In genomic region chr2:12419803-12420202, GRCh38 we compare ENCODE assay signal across 1 cellular context.
TF ChIP-seq lines count a peak whose summit lies in the region.

No MANE protein-coding gene starts in this region.

TF ChIP-seq in IMR-90, 13 proteins besides CTCF, POLR2A, EP300 and RAD21 (continued from another document):
- TF ChIP-seq, protein P1, sequence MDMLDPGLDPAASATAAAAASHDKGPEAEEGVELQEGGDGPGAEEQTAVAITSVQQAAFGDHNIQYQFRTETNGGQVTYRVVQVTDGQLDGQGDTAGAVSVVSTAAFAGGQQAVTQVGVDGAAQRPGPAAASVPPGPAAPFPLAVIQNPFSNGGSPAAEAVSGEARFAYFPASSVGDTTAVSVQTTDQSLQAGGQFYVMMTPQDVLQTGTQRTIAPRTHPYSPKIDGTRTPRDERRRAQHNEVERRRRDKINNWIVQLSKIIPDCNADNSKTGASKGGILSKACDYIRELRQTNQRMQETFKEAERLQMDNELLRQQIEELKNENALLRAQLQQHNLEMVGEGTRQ (IDR thresholded peaks at IDR 0.05; ENCODE audit: low read depth, low read length) = no peak
- TF ChIP-seq CEBPB (IDR thresholded peaks at IDR 0.05; ENCODE audit: low read depth, low read length) (no peak), FOS (IDR thresholded peaks at IDR 0.05; ENCODE audit: low read depth, low read length) (no peak), SMC3 (IDR thresholded peaks at IDR 0.05; ENCODE audit: low read depth, low read length) (no peak)
